Comparison of ENCODE assay signal across 25 cellular contexts in the genomic region with DNA sequence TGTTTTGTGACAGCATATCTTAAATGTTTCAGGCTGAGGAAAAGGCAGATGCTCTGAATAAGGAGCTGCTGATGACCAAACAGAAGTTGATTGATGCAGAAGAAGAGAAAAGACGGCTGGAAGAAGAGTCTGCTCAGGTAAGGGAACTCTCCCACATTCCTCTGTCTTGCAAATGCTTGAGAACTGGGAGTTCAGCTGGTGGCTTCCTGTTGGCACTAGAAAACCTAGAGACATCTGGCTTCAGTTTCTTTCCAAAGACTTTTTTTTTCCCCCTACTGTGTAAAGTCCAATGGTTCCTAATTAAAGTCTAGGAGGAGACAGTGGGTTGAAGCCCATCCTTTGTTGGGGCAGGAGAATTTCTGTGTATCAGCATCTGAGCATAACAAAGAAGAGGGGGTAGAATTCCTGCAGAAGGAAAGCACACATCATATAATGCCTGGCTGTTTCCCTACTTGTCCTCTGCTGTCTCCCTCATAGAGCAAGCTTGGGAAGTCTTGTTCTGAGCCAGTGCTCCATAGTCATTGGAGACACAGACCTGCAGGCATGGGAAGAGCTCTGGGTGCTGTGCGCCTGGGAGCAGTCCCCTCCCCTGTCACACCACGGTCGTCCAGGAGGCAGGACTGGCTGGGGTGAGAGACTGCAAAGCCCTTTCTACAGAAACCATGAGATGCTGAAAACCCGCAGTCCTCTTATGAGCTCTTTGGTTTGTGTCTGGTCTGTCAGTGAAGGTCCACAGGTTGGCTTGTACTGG.
DNase-seq lines count a peak whose midpoint lies in the region; ATAC-seq, FAIRE-seq and TF ChIP-seq lines count a peak whose summit lies in the region.
"Had no signal": no experiment of that assay in that cellular context is flagged by ENCODE, and none has a peak within 500 bp of the region (broad histone marks: within the 10 kb centered on the region; RNA-seq: fewer than 3 reads in every experiment).

No MANE protein-coding gene starts in this region.

- no peaks in the 10 kb centered on the region for H3K79me2 ChIP-seq in HepG2 (ENCODE audit: insufficient read depth, low read length)

- H3K9ac ChIP-seq in liver (ENCODE audit: low read depth in 1 of 2, low read length in 2 of 2) (no peak overlapping the region), HepG2 (ENCODE audit: insufficient read depth, low read depth, low read length) (no peak overlapping the region)
- H3K9ac ChIP-seq: GM23248 had no signal

- no peak overlapping the region for H3K4me2 ChIP-seq in HepG2 (ENCODE audit: low read depth, low read length)

- in situ Hi-C loops in HepG2 (cut with HindIII; ENCODE audit: extremely low pct_ligation_motif_present, low pct_unique_long_range_greater_than_20kb): no loop called here

- intact Hi-C loops in HepG2 (cut with micrococcal nuclease; ENCODE audit: unreplicated experiment): no loop called here

- no TSS peak for BruUV-seq in HepG2 (replicated peaks; lab: Mats Ljungman, UMichigan)

- H4K20me1 ChIP-seq in HepG2 (ENCODE audit: insufficient read depth, low read length): no peaks in the 10 kb centered on the region

- H3K27me3 Mint-ChIP-seq in activated T-helper 17 cell treated with anti-CD3 and anti-CD28 coated beads, Interleukin-2, amount 50 U/mL, for 72 hours: no peaks in the 10 kb centered on the region
- H3K27me3 Mint-ChIP-seq in immature natural killer cell (ENCODE audit: low read depth in 3 of 3): no peaks in the 10 kb centered on the region
- H3K27me3 Mint-ChIP-seq: activated CD8-positive, alpha-beta T cell treated with anti-CD3 and anti-CD28 coated beads for 36 hours; CD8-positive, alpha-beta memory T cell had no signal

- no peak for ATAC-seq in HepG2
- ATAC-seq in activated T-helper 17 cell treated with anti-CD3 and anti-CD28 coated beads, Interleukin-2, amount 50 U/mL, for 72 hours (replicated peaks): no peak
- no peak for ATAC-seq in HG02678 (IDR thresholded peaks at IDR 0.05; ENCODE audit: unreplicated experiment)
- ATAC-seq: activated CD8-positive, alpha-beta T cell treated with anti-CD3 and anti-CD28 coated beads for 36 hours; body of pancreas; heart left ventricle; left cardiac atrium had no signal

- peak overlapping the region; percentile 51 for H3K27ac Mint-ChIP-seq in activated T-helper 17 cell treated with anti-CD3 and anti-CD28 coated beads, Interleukin-2, amount 50 U/mL, for 72 hours
- no peak overlapping the region for H3K27ac Mint-ChIP-seq in immature natural killer cell
- H3K27ac Mint-ChIP-seq: activated CD8-positive, alpha-beta T cell treated with anti-CD3 and anti-CD28 coated beads for 36 hours had no signal

- TF ChIP-seq RAD21 in liver (IDR thresholded peaks at IDR 0.05) (no peak), HepG2 (CRISPR knock-in tag; IDR thresholded peaks at IDR 0.05) (no peak)

- no peaks in the 10 kb centered on the region for H3K27me3 ChIP-seq in liver (ENCODE audit: control insufficient read depth in 4 of 4, insufficient read depth in 4 of 4, low read length in 3 of 4)
- H3K27me3 ChIP-seq in HepG2 (ENCODE audit: control insufficient read depth in 1 of 2, insufficient read depth in 2 of 2, low read length in 2 of 2): no peaks in the 10 kb centered on the region
- H3K27me3 ChIP-seq: body of pancreas, heart left ventricle, Peyer's patch, transverse colon had no signal

- H3K27ac ChIP-seq in liver (ENCODE audit: low read depth in 1 of 2, low read length in 2 of 2) (peak overlapping the region; percentile 87 to 89), HepG2 (ENCODE audit: extremely low read length, insufficient read depth, low read length) (no peak overlapping the region), temporal lobe (ENCODE audit: low read depth, low read length) (peak overlapping the region; percentile 30)
- H3K27ac ChIP-seq: body of pancreas, GM23248, heart left ventricle, Peyer's patch, transverse colon had no signal

- CTCF ChIA-PET in HepG2 (lab: Yijun Ruan, JAX; ENCODE audit: low intra/inter-chr PET ratio, low total read pairs): no interaction called here

- no peak for TF ChIP-seq CTCF in liver (IDR thresholded peaks at IDR 0.05; ENCODE audit: low read depth, low read length, missing input control)
- no peak for TF ChIP-seq CTCF in HepG2 (CRISPR knock-in tag; IDR thresholded peaks at IDR 0.05)

- H3K9me3 ChIP-seq in liver (ENCODE audit: control insufficient read depth in 4 of 4, low read length in 3 of 4) (no peaks in the 10 kb centered on the region), HepG2 (ENCODE audit: low read length) (no peaks in the 10 kb centered on the region)
- H3K9me3 ChIP-seq: body of pancreas, heart left ventricle, Peyer's patch, transverse colon had no signal

- H3K4me3 Mint-ChIP-seq in activated T-helper 17 cell treated with anti-CD3 and anti-CD28 coated beads, Interleukin-2, amount 50 U/mL, for 72 hours: no peak overlapping the region
- no peak overlapping the region for H3K4me3 Mint-ChIP-seq in immature natural killer cell
- H3K4me3 Mint-ChIP-seq: activated CD8-positive, alpha-beta T cell treated with anti-CD3 and anti-CD28 coated beads for 36 hours; CD8-positive, alpha-beta memory T cell had no signal

- no peak overlapping the region for H2AFZ ChIP-seq in HepG2 (ENCODE audit: low read length)
- H2AFZ ChIP-seq: GM23248 had no signal

- peaks cover 6 to 36% (median 11%) of the 10 kb centered on the region in 4 donors for H3K36me3 ChIP-seq in liver (ENCODE audit: control insufficient read depth in 4 of 4, insufficient read depth in 3 of 4, low read depth in 1 of 4, low read length in 3 of 4)
- peaks cover 13 to 45% of the 10 kb centered on the region in 2 experiments for H3K36me3 ChIP-seq in HepG2 (replicated peaks in 1 of 2; ENCODE audit: control insufficient read depth in 1 of 2, insufficient read depth in 2 of 2, low read length in 2 of 2)

- FAIRE-seq in HepG2 (lab: Jason Lieb, UNC): no peak
- FAIRE-seq: A204.1 had no signal

- no peaks in the 10 kb centered on the region for H3K4me1 Mint-ChIP-seq in activated T-helper 17 cell treated with anti-CD3 and anti-CD28 coated beads, Interleukin-2, amount 50 U/mL, for 72 hours
- H3K4me1 Mint-ChIP-seq in immature natural killer cell: no peaks in the 10 kb centered on the region
- H3K4me1 Mint-ChIP-seq: CD8-positive, alpha-beta memory T cell had no signal

- DNase-seq in HepG2 (ENCODE audit: low spot score): no peak
- DNase-seq in inferior parietal cortex (ENCODE audit: extremely low spot score): peak; percentile 52
- no peak for DNase-seq in T-helper 2 cell
- no peak for DNase-seq in immature natural killer cell
- DNase-seq: activated CD8-positive, alpha-beta T cell treated with anti-CD3 and anti-CD28 coated beads for 36 hours; activated effector memory CD4-positive, alpha-beta T cell treated with anti-CD3 and anti-CD28 coated beads, Interleukin-2, amount 50 U/mL, for 16 hours; AML-193; body of pancreas; CD8-positive, alpha-beta memory T cell; effector CD8-positive, alpha-beta T cell; foreskin fibroblast; GM23248; heart left ventricle; left cardiac atrium; NCI-H1092 treated with DMSO at 0.1 percent for 48 hours; NCI-H1930; NCI-H526; occipital lobe; Peyer's patch; transverse colon had no signal

- POLR2A ChIA-PET in HepG2 (lab: Yijun Ruan, JAX): no interaction called here

- TF ChIP-seq POLR2A in HepG2 (IDR thresholded peaks at IDR 0.05; ENCODE audit: insufficient read depth in 1 of 2, low read depth in 2 of 2, low read length in 2 of 2): no peak

- no peak for TF ChIP-seq EP300 in HepG2 (IDR thresholded peaks at IDR 0.05; ENCODE audit: low read depth in 2 of 2, low read length in 2 of 2)
- TF ChIP-seq EP300 in HepG2 (CRISPR knock-in tag; IDR thresholded peaks at IDR 0.05; ENCODE audit: borderline replicate concordance): no peak

- H3K9me3 Mint-ChIP-seq in activated T-helper 17 cell treated with anti-CD3 and anti-CD28 coated beads, Interleukin-2, amount 50 U/mL, for 72 hours: no peaks in the 10 kb centered on the region
- H3K9me3 Mint-ChIP-seq in immature natural killer cell: no peaks in the 10 kb centered on the region
- H3K9me3 Mint-ChIP-seq: activated CD8-positive, alpha-beta T cell treated with anti-CD3 and anti-CD28 coated beads for 36 hours; CD8-positive, alpha-beta memory T cell had no signal

- H3K4me1 ChIP-seq in liver (ENCODE audit: control insufficient read depth in 4 of 4, insufficient read depth in 4 of 4, low read length in 3 of 4) (peaks cover 2 to 23% (median 7%) of the 10 kb centered on the region in 4 donors), HepG2 (ENCODE audit: insufficient read depth, low read length) (peaks cover 51% of the 10 kb centered on the region)
- H3K4me1 ChIP-seq: body of pancreas, Peyer's patch had no signal

- H3K36me3 Mint-ChIP-seq in activated T-helper 17 cell treated with anti-CD3 and anti-CD28 coated beads, Interleukin-2, amount 50 U/mL, for 72 hours (ENCODE audit: low read depth): peaks cover 89% of the 10 kb centered on the region
- peaks cover 13 to 55% (median 29%) of the 10 kb centered on the region in 3 donors for H3K36me3 Mint-ChIP-seq in immature natural killer cell

- H3K4me3 ChIP-seq in liver (ENCODE audit: low read depth in 1 of 3, low read length in 3 of 3) (no peak overlapping the region), HepG2 (replicated peaks in 1 of 3; ENCODE audit: insufficient read depth in 1 of 3, low read depth in 2 of 3, low read length in 3 of 3) (no peak overlapping the region)
- H3K4me3 ChIP-seq: body of pancreas, GM23248, heart left ventricle, Peyer's patch, transverse colon had no signal

- 87% methylated on average over 5 of the region's 5 CpGs for WGBS in liver
- 97% methylated on average over 2 of the region's 5 CpGs for WGBS in HepG2 (ENCODE audit: low lambda C conversion rate)

TF ChIP-seq in liver, 16 proteins besides CTCF, POLR2A, EP300 and RAD21 (continues in another document):
- TF ChIP-seq HNF4G (IDR thresholded peaks at IDR 0.05) (no peak), SP1 (IDR thresholded peaks at IDR 0.05) (no peak)

TF ChIP-seq in HepG2, 621 proteins besides CTCF, POLR2A, EP300 and RAD21 (continues in another document):
- TF ChIP-seq YEATS4 (CRISPR knock-in tag; IDR thresholded peaks at IDR 0.05; ENCODE audit: borderline replicate concordance) (no peak), ZSCAN22 (CRISPR knock-in tag; IDR thresholded peaks at IDR 0.05) (no peak)
- TF ChIP-seq, protein P1, sequence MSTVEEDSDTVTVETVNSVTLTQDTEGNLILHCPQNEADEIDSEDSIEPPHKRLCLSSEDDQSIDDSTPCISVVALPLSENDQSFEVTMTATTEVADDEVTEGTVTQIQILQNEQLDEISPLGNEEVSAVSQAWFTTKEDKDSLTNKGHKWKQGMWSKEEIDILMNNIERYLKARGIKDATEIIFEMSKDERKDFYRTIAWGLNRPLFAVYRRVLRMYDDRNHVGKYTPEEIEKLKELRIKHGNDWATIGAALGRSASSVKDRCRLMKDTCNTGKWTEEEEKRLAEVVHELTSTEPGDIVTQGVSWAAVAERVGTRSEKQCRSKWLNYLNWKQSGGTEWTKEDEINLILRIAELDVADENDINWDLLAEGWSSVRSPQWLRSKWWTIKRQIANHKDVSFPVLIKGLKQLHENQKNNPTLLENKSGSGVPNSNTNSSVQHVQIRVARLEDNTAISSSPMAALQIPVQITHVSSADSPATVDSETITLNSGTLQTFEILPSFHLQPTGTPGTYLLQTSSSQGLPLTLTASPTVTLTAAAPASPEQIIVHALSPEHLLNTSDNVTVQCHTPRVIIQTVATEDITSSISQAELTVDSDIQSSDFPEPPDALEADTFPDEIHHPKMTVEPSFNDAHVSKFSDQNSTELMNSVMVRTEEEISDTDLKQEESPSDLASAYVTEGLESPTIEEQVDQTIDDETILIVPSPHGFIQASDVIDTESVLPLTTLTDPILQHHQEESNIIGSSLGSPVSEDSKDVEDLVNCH (CRISPR knock-in tag; IDR thresholded peaks at IDR 0.05): no peak
